8 cellular contexts compared by ENCODE assay signal in genomic region chr4:134201216-134202098, GRCh38. TPM values are rescaled to one million over a fixed set of nuclear protein-coding genes. Genes with fewer than 3 reads are reported as not detected.
DNase-seq lines count a peak whose midpoint lies in the region; ATAC-seq and TF ChIP-seq lines count a peak whose summit lies in the region.

Gene PABPC4L, minus strand, starts transcription at chr4:134201789. Its CDS starts 770 bp downstream, at chr4:134201019.

- H3K36me3 ChIP-seq in ovary, result no peaks in the 10 kb centered on the region

- WGBS in ovary, 3 donors, result 3 to 13% (median 9%) methylated on average over 62 to 65 of the region's 65 CpGs

- peak; percentile 3 for DNase-seq in DMS79 (lab: John Stamatoyannopoulos, UW)
- DNase-seq in NCI-H69 (lab: John Stamatoyannopoulos, UW), result peak; percentile 81
- peak; percentile 66 for DNase-seq in fibroblast of peridontal ligament (ENCODE audit: extremely low read depth)
- DNase-seq in ovary, result peak; percentile 12 to 63 (median 41)
- no peak for DNase-seq in stimulated activated naive CD4-positive, alpha-beta T cell treated with Interleukin-2 at 50 U/mL for 16 hours (lab: John Stamatoyannopoulos, UW)
- DNase-seq in globus pallidus (ENCODE audit: low spot score), result no peak
- no peak for DNase-seq in SW 1271 (lab: John Stamatoyannopoulos, UW)

- no peak for TF ChIP-seq POLR2A in ovary (IDR thresholded peaks at IDR 0.05)

- peak within 1 kb of the TSS; percentile 68 to 76 for H3K27ac ChIP-seq in ovary

- peak within 1 kb of the TSS; percentile 60 for H3K4me3 ChIP-seq in ovary

- H3K9me3 ChIP-seq in ovary, result no peaks in the 10 kb centered on the region

- intact Hi-C loops in ovary (cut with DNase I), result no loop called here

- TF ChIP-seq CTCF in ovary (IDR thresholded peaks at IDR 0.05), result no peak

- ATAC-seq in HG02642 (IDR thresholded peaks at IDR 0.05; ENCODE audit: poor library complexity, unreplicated experiment), result no peak

- H3K4me1 ChIP-seq in ovary (ENCODE audit: insufficient read depth), result peaks cover 8% of the 10 kb centered on the region

- TF ChIP-seq EP300 in ovary (IDR thresholded peaks at IDR 0.05), result no peak

- H3K27me3 ChIP-seq in ovary, result no peaks in the 10 kb centered on the region

RNA-seq across cellular contexts. Expression of gene PABPC4L, which starts in this region (rescaled TPM):
- total RNA-seq in ovary, result 1 to 10 TPM in 5 of 7 donors, under 1 TPM in 2; 0.38 to 3.0 (median 1.9) TPM
- polyA plus RNA-seq in ovary, result 1 to 10 TPM; 1.9 to 2.2 TPM

Comparison
In these comparisons a context has a peak if more than half of its experiments do, and no peak if none do; other contexts are left out.
1. DNase-seq: peak in DMS79 (single experiment), NCI-H69 (single experiment), fibroblast of peridontal ligament (single experiment) and ovary (5 of 5); none in stimulated activated naive CD4-positive, alpha-beta T cell treated with Interleukin-2 at 50 U/mL for 16 hours (single experiment), globus pallidus (single experiment) and SW 1271 (0 of 2).